ENCODE assay signal across 8 cellular contexts in genomic region chr5:170623576-170624181, GRCh38.
DNase-seq lines count a peak whose midpoint lies in the region; ATAC-seq and TF ChIP-seq lines count a peak whose summit lies in the region.

No MANE protein-coding gene starts in this region.

- H3F3A ChIP-seq in SU-DHL-6 (ENCODE audit: insufficient read depth), result no peaks in the 10 kb centered on the region

- peak; percentile 30 for TF ChIP-seq CTCF in SU-DHL-6 (IDR thresholded peaks at IDR 0.05; ENCODE audit: insufficient read depth, low read length, poor library complexity, severe bottlenecking)
- TF ChIP-seq CTCF in foreskin keratinocyte (conservative IDR thresholded peaks at IDR 0.05), result peak; percentile 74

- no peaks in the 10 kb centered on the region for H4K20me1 ChIP-seq in SU-DHL-6 (ENCODE audit: low read depth, low read length)

- H3K79me2 ChIP-seq in SU-DHL-6 (ENCODE audit: insufficient read depth, low read length), result no peaks in the 10 kb centered on the region

- H3K4me3 ChIP-seq in SU-DHL-6 (ENCODE audit: insufficient read depth, low read length, poor library complexity, severe bottlenecking) (no peak overlapping the region), skeletal muscle cell (ENCODE audit: low read depth, low read length) (no peak overlapping the region)

- H3K9ac ChIP-seq in SU-DHL-6 (ENCODE audit: low read length), result no peak overlapping the region

- ATAC-seq in foreskin keratinocyte (peak; percentile 72), GM19397 (IDR thresholded peaks at IDR 0.05; ENCODE audit: unreplicated experiment) (no peak), HG03378 (IDR thresholded peaks at IDR 0.05; ENCODE audit: unreplicated experiment) (no peak)

- no peak overlapping the region for H2AFZ ChIP-seq in SU-DHL-6 (ENCODE audit: low read depth, low read length, severe bottlenecking)

- DNase-seq in Daoy (ENCODE audit: low read depth), result peak; percentile 79
- DNase-seq in HT1080 (ENCODE audit: low read depth), result peak; percentile 37
- DNase-seq in foreskin keratinocyte, result peak in 1 of 2 donors; percentile 19
- DNase-seq in skeletal muscle cell (ENCODE audit: low read depth), result peak; percentile 31
- no peak for DNase-seq in NCI-H2227 (lab: John Stamatoyannopoulos, UW; ENCODE audit: unreplicated experiment)

- H3K4me1 ChIP-seq in foreskin keratinocyte, result no peaks in the 10 kb centered on the region

- no peaks in the 10 kb centered on the region for H3K27me3 ChIP-seq in SU-DHL-6 (ENCODE audit: low read length)
- peaks cover 9% of the 10 kb centered on the region for H3K27me3 ChIP-seq in foreskin keratinocyte

- H3K27ac ChIP-seq in SU-DHL-6 (ENCODE audit: low read depth, low read length), result no peak overlapping the region
- H3K27ac ChIP-seq in foreskin keratinocyte, result no peak overlapping the region

- H3K9me3 ChIP-seq in SU-DHL-6 (ENCODE audit: insufficient read depth, low read length), result no peaks in the 10 kb centered on the region

- H3K36me3 ChIP-seq in SU-DHL-6 (ENCODE audit: low read length), result no peaks in the 10 kb centered on the region

- no peaks in the 10 kb centered on the region for H3K9me2 ChIP-seq in SU-DHL-6 (replicated peaks; ENCODE audit: insufficient read depth, low read length)

- no peak overlapping the region for H3K4me2 ChIP-seq in SU-DHL-6 (ENCODE audit: low read depth, low read length, poor library complexity, severe bottlenecking)
